21 cellular contexts compared by ENCODE assay signal in the genomic region with DNA sequence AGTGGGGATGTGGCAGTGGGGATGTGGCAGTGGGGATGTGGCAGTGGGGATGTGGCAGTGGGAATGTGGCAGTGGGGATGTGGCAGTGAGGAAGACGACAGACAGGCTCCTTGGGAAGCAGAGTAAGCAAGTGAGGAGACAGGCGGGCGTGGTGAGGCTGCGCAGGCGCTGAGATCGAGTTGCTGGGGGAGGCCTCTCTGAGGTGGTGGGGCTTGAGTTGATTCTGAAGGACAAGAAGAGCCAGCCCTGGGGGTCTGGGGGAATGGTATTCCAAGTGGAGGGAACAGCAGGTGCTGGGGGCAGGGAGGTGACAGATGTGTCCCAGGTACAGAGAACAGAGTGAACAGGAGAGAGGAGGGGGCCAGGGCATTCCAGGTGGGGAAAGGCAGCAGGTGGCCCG. TPM values are rescaled to one million over a fixed set of nuclear protein-coding genes. Genes with fewer than 3 reads are reported as not detected.
"Had no signal": no experiment of that assay in that cellular context is flagged by ENCODE, and none has a peak within 500 bp of the region (broad histone marks: within the 10 kb centered on the region; RNA-seq: fewer than 3 reads in every experiment).

No MANE protein-coding gene starts in this region.

- H3K9me3 ChIP-seq: left lung, neutrophil, ovary, prostate gland, right atrium auricular region, transverse colon had no signal

- H3K27ac Mint-ChIP-seq: activated naive CD8-positive, alpha-beta T cell treated with anti-CD3 and anti-CD28 coated beads for 36 hours; activated T-helper 17 cell treated with anti-CD3 and anti-CD28 coated beads, Interleukin-2, amount 50 U/mL, for 72 hours; immature natural killer cell; mesothelial cell of epicardium; natural killer cell had no signal

- DNase-seq: activated naive CD4-positive, alpha-beta T cell treated with Interleukin-2 at 50 U/mL for 16 hours; activated naive CD8-positive, alpha-beta T cell treated with anti-CD3 and anti-CD28 coated beads for 36 hours; activated T-cell treated with anti-CD3 and anti-CD28 coated beads, Interleukin-2, amount 50 U/mL, for 1 hour; central memory CD4-positive, alpha-beta T cell; immature natural killer cell; kidney glomerular epithelial cell; left lung; natural killer cell; ovary; stimulated activated CD4-positive, alpha-beta T cell treated with anti-CD3 and anti-CD28 coated beads, Interleukin-2, amount 100 ng/mL, for 24 hours; T-helper 9 cell; transverse colon had no signal

- H3K36me3 Mint-ChIP-seq: activated naive CD8-positive, alpha-beta T cell treated with anti-CD3 and anti-CD28 coated beads for 36 hours; immature natural killer cell; natural killer cell; stimulated activated memory B cell treated with anti-CD40 and anti-IgM and Interleukin-4, amounts not matched to agents 10 μg/mL and 1 μg/mL and 100 μg/mL, for 72 hours had no signal

- H3K4me1 ChIP-seq: left lung, prostate gland, transverse colon had no signal

- H3K4me3 Mint-ChIP-seq: activated naive CD8-positive, alpha-beta T cell treated with anti-CD3 and anti-CD28 coated beads for 36 hours; activated T-helper 17 cell treated with anti-CD3 and anti-CD28 coated beads, Interleukin-2, amount 50 U/mL, for 72 hours; immature natural killer cell; mesothelial cell of epicardium; natural killer cell; stimulated activated memory B cell treated with anti-CD40 and anti-IgM and Interleukin-4, amounts not matched to agents 10 μg/mL and 1 μg/mL and 100 μg/mL, for 72 hours had no signal

- H3K27ac ChIP-seq: epithelial cell of prostate, left lung, neutrophil, ovary, prostate gland, right atrium auricular region, skin epidermis, transverse colon had no signal

- H3K4me1 Mint-ChIP-seq: activated naive CD8-positive, alpha-beta T cell treated with anti-CD3 and anti-CD28 coated beads for 36 hours; activated T-helper 17 cell treated with anti-CD3 and anti-CD28 coated beads, Interleukin-2, amount 50 U/mL, for 72 hours; immature natural killer cell; mesothelial cell of epicardium; natural killer cell had no signal

- H3K36me3 ChIP-seq: neutrophil, ovary, prostate gland, transverse colon had no signal

- H3K27me3 ChIP-seq: left lung, ovary, right atrium auricular region, transverse colon had no signal

- H3K4me3 ChIP-seq: left lung, ovary, prostate gland, right atrium auricular region, skin epidermis, transverse colon had no signal

- H3K9me3 Mint-ChIP-seq: activated naive CD8-positive, alpha-beta T cell treated with anti-CD3 and anti-CD28 coated beads for 36 hours; activated T-helper 17 cell treated with anti-CD3 and anti-CD28 coated beads, Interleukin-2, amount 50 U/mL, for 72 hours; immature natural killer cell; mesothelial cell of epicardium; natural killer cell; stimulated activated memory B cell treated with anti-CD40 and anti-IgM and Interleukin-4, amounts not matched to agents 10 μg/mL and 1 μg/mL and 100 μg/mL, for 72 hours had no signal

RNA-seq across cellular contexts. Expression of gene TSPAN9, which starts 33.8 kb away (rescaled TPM):
- total RNA-seq: T-helper 1 cell treated with Interleukin-12 subunit alpha and Interleukin-12 subunit beta and Interleukin-4 antibody, amounts not matched to agents 30 ng/mL and 1 ng/mL, for 36 hours had no signal
